Comparison of ENCODE assay signal across 7 cellular contexts in the genomic region with DNA sequence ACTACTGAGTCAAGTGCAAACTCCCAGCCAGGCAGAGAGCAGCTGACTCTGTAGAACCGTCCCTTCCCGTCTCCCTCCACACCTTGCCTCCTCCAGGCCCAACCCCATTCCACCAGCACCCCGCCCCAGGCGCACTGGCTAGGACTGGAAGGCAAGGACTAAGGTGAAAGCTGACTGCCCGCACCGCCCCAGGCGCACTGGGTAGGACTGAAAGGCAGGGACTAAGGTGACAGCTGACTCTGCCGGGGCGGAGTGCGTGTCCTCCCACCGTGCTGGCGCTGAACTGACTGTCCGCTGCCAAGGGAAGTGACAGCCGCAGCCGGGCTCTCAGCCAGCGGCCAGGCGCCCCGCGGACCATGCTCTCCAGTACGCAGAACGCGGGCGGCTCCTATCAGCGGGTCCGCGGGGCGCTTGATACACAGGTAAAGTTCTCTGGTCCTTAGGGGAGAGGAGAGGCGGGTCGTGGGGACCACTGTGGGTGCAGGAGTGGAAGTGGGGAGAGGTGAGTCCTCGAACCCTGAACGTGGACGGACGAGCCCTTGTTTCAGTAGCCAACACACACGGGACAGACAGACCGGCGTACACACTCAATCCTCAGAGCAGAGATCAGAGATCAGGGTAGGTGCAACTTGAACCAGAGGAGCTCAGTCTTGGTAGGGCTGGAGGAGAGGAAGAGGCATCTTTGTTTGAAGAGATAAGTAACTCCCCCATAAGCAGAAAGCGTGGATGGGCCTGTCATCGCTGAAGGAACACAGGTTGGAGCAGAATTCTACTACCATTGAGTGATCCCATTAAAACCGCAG. TPM values are rescaled to one million over a fixed set of nuclear protein-coding genes. Genes with fewer than 3 reads are reported as not detected.
A peak's percentile ranks its signal among the peaks of the same experiment; 100 is the strongest.
DNase-seq lines count a peak whose midpoint lies in the region; ATAC-seq, FAIRE-seq and TF ChIP-seq lines count a peak whose summit lies in the region.

No MANE protein-coding gene starts in this region.

- ATAC-seq in HG02610 (IDR thresholded peaks at IDR 0.05; ENCODE audit: unreplicated experiment) = no peak

- H3K27ac ChIP-seq in HUES6 (ENCODE audit: low read depth, low read length) = no peak overlapping the region
- H3K27ac ChIP-seq in adrenal gland = no peak overlapping the region
- peak overlapping the region; percentile 46 to 87 for H3K27ac ChIP-seq in small intestine (ENCODE audit: low read depth in 1 of 2, low read length in 1 of 2)

- intact Hi-C loops in adrenal gland (cut with DNase I) = no loop called here

- H3K9me3 ChIP-seq in HUES6 (ENCODE audit: control insufficient read depth, insufficient read depth, low read depth, low read length) (no peaks in the 10 kb centered on the region), adrenal gland (replicated peaks in 1 of 3) (no peaks in the 10 kb centered on the region), small intestine (ENCODE audit: control insufficient read depth, low read depth) (no peaks in the 10 kb centered on the region)

- no peak for TF ChIP-seq POLR2A in adrenal gland (IDR thresholded peaks at IDR 0.05)

- WGBS in adrenal gland, 4 donors = 18 to 27% (median 25%) methylated on average over 34 to 39 of the region's 39 CpGs
- WGBS in small intestine, 3 donors = 9 to 26% (median 25%) methylated on average over 39 of the region's 39 CpGs

- DNase-seq in adrenal gland (peak; percentile 39 to 77 (median 65)), small intestine (peak; percentile 99), GDM1 (lab: John Stamatoyannopoulos, UW) (no peak), HuH-7 (ENCODE audit: low spot score) (no peak)

- H3K36me3 ChIP-seq in HUES6 (ENCODE audit: control insufficient read depth, insufficient read depth, low read length) (no peaks in the 10 kb centered on the region), adrenal gland (replicated peaks in 1 of 2) (no peaks in the 10 kb centered on the region), small intestine (ENCODE audit: control insufficient read depth in 2 of 2, insufficient read depth in 2 of 2, low read length in 2 of 2) (no peaks in the 10 kb centered on the region)

- peak overlapping the region; percentile 48 for H3K4me3 ChIP-seq in HUES6 (ENCODE audit: low read depth, low read length)
- H3K4me3 ChIP-seq in adrenal gland = peak overlapping the region in 1 of 4 donors; percentile 16
- peak overlapping the region; percentile 36 for H3K4me3 ChIP-seq in iPS-11a (ENCODE audit: low read depth, low read length)
- peak overlapping the region in 1 of 2 donors; percentile 59 for H3K4me3 ChIP-seq in small intestine (ENCODE audit: low read depth in 1 of 2, low read length in 2 of 2)

- no peak for TF ChIP-seq CTCF in adrenal gland (IDR thresholded peaks at IDR 0.05)

- H3K9ac ChIP-seq in HUES6 (ENCODE audit: low read length) = no peak overlapping the region

- FAIRE-seq in small intestine (lab: Jason Lieb, UNC) = no peak

- H3K27me3 ChIP-seq in HUES6 (ENCODE audit: control insufficient read depth, insufficient read depth, low read length) = peaks cover 18% of the 10 kb centered on the region; the same call in 1 of the 2 replicates
- no peaks in the 10 kb centered on the region for H3K27me3 ChIP-seq in adrenal gland
- H3K27me3 ChIP-seq in small intestine (ENCODE audit: control insufficient read depth in 2 of 2, insufficient read depth in 2 of 2, low read length in 2 of 2) = no peaks in the 10 kb centered on the region

- H3K4me1 ChIP-seq in HUES6 (ENCODE audit: control insufficient read depth, insufficient read depth, low read length) = no peaks in the 10 kb centered on the region
- H3K4me1 ChIP-seq in adrenal gland (replicated peaks in 1 of 2) = no peaks in the 10 kb centered on the region
- peaks cover 0 to 11% of the 10 kb centered on the region in 2 donors for H3K4me1 ChIP-seq in small intestine (ENCODE audit: control insufficient read depth in 2 of 2, insufficient read depth in 1 of 2, low read depth in 1 of 2, low read length in 1 of 2)

RNA-seq across cellular contexts. Expression of a gene that starts 58.0 kb away (rescaled TPM):
- 10 to 100 TPM in 1 of 8 donors, 1 to 10 TPM in 6, under 1 TPM in 1; 0.84 to 53.7 (median 1.9) TPM for total RNA-seq in adrenal gland
- polyA plus RNA-seq in adrenal gland = 1 to 10 TPM; 5.5 to 6.2 (median 5.7) TPM
- polyA plus RNA-seq in small intestine = 1 to 10 TPM in 1 of 3 donors, under 1 TPM in 1, not detected in 1; 0.81 to 1.2 TPM

Comparison
In these comparisons a context has a peak if more than half of its experiments do, and no peak if none do; other contexts are left out.
1. H3K27ac ChIP-seq: peak in small intestine (2 of 2); none in HUES6 (single experiment) and adrenal gland (0 of 5).
2. DNase-seq: peak in adrenal gland (7 of 7) and small intestine (single experiment); none in GDM1 (single experiment) and HuH-7 (single experiment).